ENCODE assay signal across 26 cellular contexts in the genomic region with DNA sequence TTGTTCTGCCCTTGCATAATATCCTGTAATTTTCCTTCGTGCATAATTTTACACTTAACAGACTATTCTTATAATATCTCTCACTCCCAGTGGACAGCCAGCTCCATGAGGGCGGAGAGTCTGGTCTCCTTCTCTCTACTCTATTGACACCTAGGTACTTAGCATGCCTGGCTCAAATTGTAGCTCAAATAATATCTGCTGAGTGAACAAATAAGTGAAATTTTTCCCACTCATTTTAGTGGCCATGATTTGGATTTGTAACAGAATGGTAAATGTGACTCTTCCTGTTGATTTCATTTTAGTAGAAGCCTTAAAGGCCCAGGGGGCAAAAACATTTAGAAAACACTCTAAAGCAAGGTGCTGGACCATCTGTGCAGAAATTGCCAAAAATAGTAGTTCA. TPM values are rescaled to one million over a fixed set of nuclear protein-coding genes. Genes with fewer than 3 reads are reported as not detected.
DNase-seq lines count a peak whose midpoint lies in the region; ATAC-seq, FAIRE-seq and TF ChIP-seq lines count a peak whose summit lies in the region.
"Had no signal": no experiment of that assay in that cellular context is flagged by ENCODE, and none has a peak within 500 bp of the region (broad histone marks: within the 10 kb centered on the region; RNA-seq: fewer than 3 reads in every experiment).

No MANE protein-coding gene starts in this region.

- H3K27me3 ChIP-seq in HepG2 (ENCODE audit: control insufficient read depth in 1 of 2, insufficient read depth in 2 of 2, low read length in 2 of 2) = peaks cover 0 to 6% of the 10 kb centered on the region in 2 experiments; a peak in 2 of 5 replicates
- no peaks in the 10 kb centered on the region for H3K27me3 ChIP-seq in right lobe of liver
- H3K27me3 ChIP-seq: BE2C, BLaER1 had no signal

- H3K36me3 Mint-ChIP-seq in activated T-helper 1 cell treated with anti-CD3 and anti-CD28 coated beads, Interleukin-12 subunit alpha, Interleukin-12 subunit beta, Interleukin-2, Interleukin-4 antibody, amounts not matched to agents 30 ng/mL and 10 ng/mL and 1 ng/mL, durations not matched to agents 14 hours and 24 hours and 36 hours (ENCODE audit: low read depth) = no peaks in the 10 kb centered on the region
- H3K36me3 Mint-ChIP-seq: CD14-positive monocyte; CD4-positive, alpha-beta memory T cell; CD4-positive, CD25-positive, alpha-beta regulatory T cell; CD8-positive, alpha-beta memory T cell had no signal

- H4K20me1 ChIP-seq in HepG2 (ENCODE audit: insufficient read depth, low read length) = no peaks in the 10 kb centered on the region
- H4K20me1 ChIP-seq: BLaER1 had no signal

- no peaks in the 10 kb centered on the region for H3K36me3 ChIP-seq in HepG2 (replicated peaks in 1 of 2; ENCODE audit: control insufficient read depth in 1 of 2, insufficient read depth in 2 of 2, low read length in 2 of 2)
- no peaks in the 10 kb centered on the region for H3K36me3 ChIP-seq in right lobe of liver
- H3K36me3 ChIP-seq: BE2C, BLaER1 had no signal

- WGBS in HepG2 (ENCODE audit: low lambda C conversion rate) = 5% methylated on average over 2 of the region's 2 CpGs
- WGBS in right lobe of liver (ENCODE audit: insufficient coverage, low coverage, low lambda C conversion rate, missing lambda C conversion rate) = 44% methylated on average over 2 of the region's 2 CpGs

- peak overlapping the region; percentile 9 for H3K27ac Mint-ChIP-seq in activated T-helper 1 cell treated with anti-CD3 and anti-CD28 coated beads, Interleukin-12 subunit alpha, Interleukin-12 subunit beta, Interleukin-2, Interleukin-4 antibody, amounts not matched to agents 30 ng/mL and 10 ng/mL and 1 ng/mL, durations not matched to agents 14 hours and 24 hours and 36 hours
- H3K27ac Mint-ChIP-seq: CD14-positive monocyte; CD4-positive, alpha-beta memory T cell; CD4-positive, CD25-positive, alpha-beta regulatory T cell; CD8-positive, alpha-beta memory T cell had no signal

- no peak for TF ChIP-seq CTCF in HepG2 (CRISPR knock-in tag; IDR thresholded peaks at IDR 0.05)
- TF ChIP-seq CTCF in right lobe of liver (IDR thresholded peaks at IDR 0.05) = no peak

- TF ChIP-seq EP300 in HepG2 (IDR thresholded peaks at IDR 0.05; ENCODE audit: low read depth in 2 of 2, low read length in 2 of 2) (no peak), HepG2 (CRISPR knock-in tag; IDR thresholded peaks at IDR 0.05; ENCODE audit: borderline replicate concordance) (no peak)

- no peak overlapping the region for H3K4me2 ChIP-seq in HepG2 (ENCODE audit: low read depth, low read length)
- H3K4me2 ChIP-seq: BLaER1 had no signal

- CTCF ChIA-PET in HepG2 (lab: Yijun Ruan, JAX; ENCODE audit: low intra/inter-chr PET ratio, low total read pairs) = no interaction called here

- H3K4me3 ChIP-seq in HepG2 (replicated peaks in 1 of 3; ENCODE audit: insufficient read depth in 1 of 3, low read depth in 2 of 3, low read length in 3 of 3) (no peak overlapping the region), right lobe of liver (no peak overlapping the region)
- H3K4me3 ChIP-seq: BLaER1, GM12878 had no signal

- H3K9me3 ChIP-seq in HepG2 (ENCODE audit: low read length) (no peaks in the 10 kb centered on the region), right lobe of liver (no peaks in the 10 kb centered on the region)
- H3K9me3 ChIP-seq: BE2C, BLaER1 had no signal

- H2AFZ ChIP-seq in HepG2 (ENCODE audit: low read length) = no peak overlapping the region

- ATAC-seq in HepG2 (no peak), right lobe of liver (no peak)
- ATAC-seq: GM12878 had no signal

- no peaks in the 10 kb centered on the region for H3K4me1 Mint-ChIP-seq in activated T-helper 1 cell treated with anti-CD3 and anti-CD28 coated beads, Interleukin-12 subunit alpha, Interleukin-12 subunit beta, Interleukin-2, Interleukin-4 antibody, amounts not matched to agents 30 ng/mL and 10 ng/mL and 1 ng/mL, durations not matched to agents 14 hours and 24 hours and 36 hours (ENCODE audit: low read depth)
- H3K4me1 Mint-ChIP-seq: CD14-positive monocyte; CD4-positive, alpha-beta memory T cell; CD4-positive, CD25-positive, alpha-beta regulatory T cell; CD8-positive, alpha-beta memory T cell had no signal

- no TSS peak for BruUV-seq in HepG2 (replicated peaks; lab: Mats Ljungman, UMichigan)

- no peaks in the 10 kb centered on the region for H3K9me3 Mint-ChIP-seq in activated T-helper 1 cell treated with anti-CD3 and anti-CD28 coated beads, Interleukin-12 subunit alpha, Interleukin-12 subunit beta, Interleukin-2, Interleukin-4 antibody, amounts not matched to agents 30 ng/mL and 10 ng/mL and 1 ng/mL, durations not matched to agents 14 hours and 24 hours and 36 hours
- H3K9me3 Mint-ChIP-seq: CD8-positive, alpha-beta memory T cell had no signal

- intact Hi-C loops in HepG2 (cut with micrococcal nuclease; ENCODE audit: unreplicated experiment) (no loop called here), right lobe of liver (cut with DNase I) (no loop called here)
- intact Hi-C loops in activated T-helper 1 cell treated with anti-CD3 and anti-CD28 coated beads, Interleukin-12 subunit alpha, Interleukin-12 subunit beta, Interleukin-2, Interleukin-4 antibody, amounts not matched to agents 30 ng/mL and 10 ng/mL and 1 ng/mL, durations not matched to agents 14 hours and 24 hours and 36 hours (cut with micrococcal nuclease) = no loop called here

- H3K27ac ChIP-seq in HepG2 (ENCODE audit: extremely low read length, insufficient read depth, low read length) (no peak overlapping the region), right lobe of liver (no peak overlapping the region)
- H3K27ac ChIP-seq: BLaER1 had no signal

- H3K27me3 Mint-ChIP-seq in activated T-helper 1 cell treated with anti-CD3 and anti-CD28 coated beads, Interleukin-12 subunit alpha, Interleukin-12 subunit beta, Interleukin-2, Interleukin-4 antibody, amounts not matched to agents 30 ng/mL and 10 ng/mL and 1 ng/mL, durations not matched to agents 14 hours and 24 hours and 36 hours (ENCODE audit: insufficient read depth) = peaks cover 2% of the 10 kb centered on the region
- H3K27me3 Mint-ChIP-seq: CD4-positive, CD25-positive, alpha-beta regulatory T cell; CD8-positive, alpha-beta memory T cell had no signal

- H3K4me3 Mint-ChIP-seq in activated T-helper 1 cell treated with anti-CD3 and anti-CD28 coated beads, Interleukin-12 subunit alpha, Interleukin-12 subunit beta, Interleukin-2, Interleukin-4 antibody, amounts not matched to agents 30 ng/mL and 10 ng/mL and 1 ng/mL, durations not matched to agents 14 hours and 24 hours and 36 hours = no peak overlapping the region
- H3K4me3 Mint-ChIP-seq: CD14-positive monocyte; CD4-positive, alpha-beta memory T cell; CD4-positive, CD25-positive, alpha-beta regulatory T cell; CD8-positive, alpha-beta memory T cell had no signal

- TF ChIP-seq POLR2A in HepG2 (IDR thresholded peaks at IDR 0.05; ENCODE audit: insufficient read depth in 1 of 2, low read depth in 2 of 2, low read length in 2 of 2) (no peak), right lobe of liver (IDR thresholded peaks at IDR 0.05) (no peak)

- H3K4me1 ChIP-seq in HepG2 (ENCODE audit: insufficient read depth, low read length) = no peaks in the 10 kb centered on the region
- H3K4me1 ChIP-seq in right lobe of liver = no peaks in the 10 kb centered on the region
- H3K4me1 ChIP-seq: BE2C, BLaER1 had no signal

- TF ChIP-seq RAD21 in HepG2 (CRISPR knock-in tag; IDR thresholded peaks at IDR 0.05) = no peak

- in situ Hi-C loops in HepG2 (cut with HindIII; ENCODE audit: extremely low pct_ligation_motif_present, low pct_unique_long_range_greater_than_20kb) = no loop called here

- H3K79me2 ChIP-seq in HepG2 (ENCODE audit: insufficient read depth, low read length) = no peaks in the 10 kb centered on the region

- FAIRE-seq in HepG2 (lab: Jason Lieb, UNC) = no peak
- FAIRE-seq: A204.1, GM12878, GM12892, GM18507 had no signal

- DNase-seq in HepG2 (ENCODE audit: low spot score) (no peak), right lobe of liver (no peak), iPS-NIHi7 (ENCODE audit: extremely low spot score) (no peak), HK-2 (ENCODE audit: unreplicated experiment) (no peak)
- no peak for DNase-seq in activated T-helper 1 cell treated with anti-CD3 and anti-CD28 coated beads, Interleukin-12 subunit alpha, Interleukin-12 subunit beta, Interleukin-2, Interleukin-4 antibody, amounts not matched to agents 30 ng/mL and 10 ng/mL and 1 ng/mL, durations not matched to agents 14 hours and 24 hours and 36 hours (ENCODE audit: low spot score)
- DNase-seq: 8988T; ACHN; BE2C; C1 segment of cervical spinal cord; CD4-positive, alpha-beta memory T cell; CD4-positive, CD25-positive, alpha-beta regulatory T cell; CD8-positive, alpha-beta memory T cell; COR-L47; DMS153; DMS53; DMS79; DND-41; EL; GDM1 had no signal

- POLR2A ChIA-PET in HepG2 (lab: Yijun Ruan, JAX) = no interaction called here

- H3K9ac ChIP-seq in HepG2 (ENCODE audit: insufficient read depth, low read depth, low read length) = no peak overlapping the region
- H3K9ac ChIP-seq: BLaER1 had no signal

RNA-seq across cellular contexts. Expression of a gene that starts 7.8 kb away (rescaled TPM):
- total RNA-seq in HepG2 (2016; rRNA removed; fragmentation: Illumina TruSeq; extraction: Trizol) (not detected in 2 replicates), right lobe of liver (under 1 TPM in 2 of 6 experiments, not detected in 4; 0.43 to 0.69 TPM)
- total RNA-seq in HepG2 (2016; cell fraction: cytosol; rRNA removed; fragmentation: Illumina TruSeq; extraction: Trizol; ENCODE audit: low read depth) = not detected in 2 replicates
- not detected in 2 replicates for total RNA-seq in HepG2 (2016; cell fraction: insoluble cytoplasmic fraction; rRNA removed; fragmentation: Illumina TruSeq; extraction: Trizol)
- not detected in 2 replicates for total RNA-seq in HepG2 (2016; cell fraction: membrane; rRNA removed; fragmentation: Illumina TruSeq; extraction: Trizol)
- total RNA-seq in HepG2 (2016; cell fraction: nucleus; rRNA removed; fragmentation: Illumina TruSeq; extraction: Trizol) = not detected in 2 replicates
- not detected in 2 replicates for polyA plus RNA-seq in HepG2 (2011; rRNA removed)
- not detected in 2 replicates for polyA plus RNA-seq in HepG2 (2011; cell fraction: cytosol; rRNA removed)
- polyA plus RNA-seq in HepG2 (2011; cell fraction: nucleus; rRNA removed) = not detected in 2 replicates
- polyA plus RNA-seq in HepG2 (2012) = not detected in 2 replicates
- polyA plus RNA-seq in HepG2 (2016; cell fraction: cytosol; fragmentation: Illumina TruSeq; extraction: Trizol; ENCODE audit: low read depth) = not detected in 2 replicates
- polyA plus RNA-seq in HepG2 (2016; cell fraction: insoluble cytoplasmic fraction; fragmentation: Illumina TruSeq; extraction: Trizol; ENCODE audit: low read depth) = not detected in 2 replicates
- polyA plus RNA-seq in HepG2 (2016; cell fraction: membrane; fragmentation: Illumina TruSeq; extraction: Trizol; ENCODE audit: low read depth) = not detected in 2 replicates
- not detected in 2 replicates for polyA plus RNA-seq in HepG2 (2016; cell fraction: nucleus; fragmentation: Illumina TruSeq; extraction: Trizol; ENCODE audit: insufficient read depth, low read depth)
- polyA minus RNA-seq in HepG2 (2011; rRNA and poly(A)+ RNA removed; ENCODE audit: low replicate concordance) = not detected in 2 replicates
- not detected in 2 replicates for polyA minus RNA-seq in HepG2 (2011; cell fraction: cytosol; rRNA and poly(A)+ RNA removed)
- not detected in 2 replicates for polyA minus RNA-seq in HepG2 (2011; cell fraction: nucleus; rRNA and poly(A)+ RNA removed)
- 25.2 and 27.7 TPM in 2 replicates for total RNA-seq in activated T-helper 1 cell treated with anti-CD3 and anti-CD28 coated beads, Interleukin-12 subunit alpha, Interleukin-12 subunit beta, Interleukin-2, Interleukin-4 antibody, amounts not matched to agents 30 ng/mL and 10 ng/mL and 1 ng/mL, durations not matched to agents 14 hours and 24 hours and 36 hours
- total RNA-seq: CD4-positive, alpha-beta memory T cell; CD4-positive, CD25-positive, alpha-beta regulatory T cell; G401; GM12878 had no signal
- polyA plus RNA-seq: CD14-positive monocyte; CD4-positive, alpha-beta memory T cell; CD8-positive, alpha-beta memory T cell had no signal

Comparison
In these comparisons a context has a peak if more than half of its experiments do, and no peak if none do; other contexts are left out.
1. RNA of a gene that starts 7.8 kb away (total RNA-seq): 25.2 to 27.7 TPM in activated T-helper 1 cell treated with anti-CD3 and anti-CD28 coated beads, Interleukin-12 subunit alpha, Interleukin-12 subunit beta, Interleukin-2, Interleukin-4 antibody, amounts not matched to agents 30 ng/mL and 10 ng/mL and 1 ng/mL, durations not matched to agents 14 hours and 24 hours and 36 hours; 0.43 to 0.69 TPM in right lobe of liver and not detected in HepG2; every median in the first group is over 10 times any median in the second.